8 cellular contexts compared by ENCODE assay signal in genomic region chr5:40755407-40756365, GRCh38. TPM values are rescaled to one million over a fixed set of nuclear protein-coding genes. Genes with fewer than 3 reads are reported as not detected.
DNase-seq lines count a peak whose midpoint lies in the region; ATAC-seq, FAIRE-seq and TF ChIP-seq lines count a peak whose summit lies in the region.

Gene TTC33 (minus strand): TSS chr5:40755961. CDS start chr5:40747018, 8,943 bp downstream.

- peak; percentile 72 for FAIRE-seq in keratinocyte (lab: Jason Lieb, UNC)

- peak within 1 kb of the TSS; percentile 84 for H3K27ac ChIP-seq in keratinocyte (ENCODE audit: control insufficient read depth, insufficient read depth, low read length)

- no peaks in the 10 kb centered on the region for H3K9me3 ChIP-seq in keratinocyte (ENCODE audit: control insufficient read depth, low read depth, low read length)

- peak; percentile 54 to 88 (median 74) for TF ChIP-seq CTCF in keratinocyte (optimal IDR thresholded peaks at IDR 0.05 in 1 of 3, IDR thresholded peaks at IDR 0.05 in 1 of 3, conservative IDR thresholded peaks at IDR 0.05 in 1 of 3; ENCODE audit: extremely low read depth in 1 of 3, insufficient read depth in 2 of 3, low read length in 3 of 3)

- peaks cover 22% of the 10 kb centered on the region for H3K79me2 ChIP-seq in keratinocyte (ENCODE audit: control insufficient read depth, insufficient read depth, low read length)

- H4K20me1 ChIP-seq in keratinocyte (ENCODE audit: control insufficient read depth, extremely low read depth, insufficient read depth, low read length) = no peaks in the 10 kb centered on the region

- H3K27me3 ChIP-seq in keratinocyte (ENCODE audit: control insufficient read depth, extremely low read depth, insufficient read depth, low read length) = no peaks in the 10 kb centered on the region

- H3K4me1 ChIP-seq in keratinocyte (ENCODE audit: control insufficient read depth, extremely low read depth, insufficient read depth, low read length) = peaks cover 6% of the 10 kb centered on the region

- H3K4me3 ChIP-seq in keratinocyte (ENCODE audit: control insufficient read depth in 2 of 3, extremely low read depth in 1 of 3, insufficient read depth in 2 of 3, low read depth in 1 of 3, low read length in 3 of 3) = peak within 1 kb of the TSS; percentile 73 to 95 (median 82)

- peaks cover 0 to 3% of the 10 kb centered on the region in 2 experiments for H3K36me3 ChIP-seq in keratinocyte (ENCODE audit: control insufficient read depth in 2 of 2, extremely low read depth in 1 of 2, insufficient read depth in 2 of 2, low read length in 2 of 2)

- dilution Hi-C loops in keratinocyte (cut with MboI; ENCODE audit: extremely low pct_ligation_motif_present, low sequenced_read_pairs) = no loop called here

- no peaks in the 10 kb centered on the region for H3K9me1 ChIP-seq in keratinocyte (ENCODE audit: control insufficient read depth, extremely low read depth, insufficient read depth, low read length)

- ATAC-seq in GM19035 (IDR thresholded peaks at IDR 0.05; ENCODE audit: unreplicated experiment) (peak; percentile 88), HG03354 (IDR thresholded peaks at IDR 0.05; ENCODE audit: poor library complexity, severe bottlenecking, unreplicated experiment) (peak; percentile 88)
- ATAC-seq in activated CD4-positive, CD25-positive, alpha-beta regulatory T cell treated with anti-CD3 and anti-CD28 coated beads, Interleukin-2, amount 50 U/mL, for 24 hours = peak; percentile 94 to 95

- peak within 1 kb of the TSS; percentile 92 for H2AFZ ChIP-seq in keratinocyte (ENCODE audit: control insufficient read depth, low read length)

- peak within 1 kb of the TSS; percentile 68 for H3K4me2 ChIP-seq in keratinocyte (ENCODE audit: control insufficient read depth, extremely low read depth, insufficient read depth, low read depth, low read length)

- peak within 1 kb of the TSS; percentile 88 for H3K9ac ChIP-seq in keratinocyte (ENCODE audit: control insufficient read depth, extremely low read depth, insufficient read depth, low read length)

- DNase-seq in AML-193 (lab: John Stamatoyannopoulos, UW) (peak; percentile 84 to 93), NCI-H446 (lab: John Stamatoyannopoulos, UW) (peak; percentile 94 to 99), cerebellum (ENCODE audit: low spot score) (peak; percentile 95), keratinocyte (ENCODE audit: low read depth, low spot score) (peak; percentile 58)
- peak; percentile 88 to 90 for DNase-seq in stimulated activated CD4-positive, alpha-beta T cell treated with anti-CD3 and anti-CD28 coated beads, Interleukin-15, amount 100 ng/mL, for 1 hour (ENCODE audit: low read depth in 1 of 2, low spot score in 1 of 2)

RNA-seq across cellular contexts. Expression of gene TTC33, which starts in this region (rescaled TPM):
- 24.9 TPM for total RNA-seq in cerebellum
- polyA plus RNA-seq in keratinocyte = 3.6 to 7.1 TPM (median 3.7 TPM) in 3 replicates
- 13.7 TPM for polyA plus RNA-seq in keratinocyte (2011; ENCODE audit: low read depth)
- 3.1 and 5.6 TPM in 2 replicates for polyA plus RNA-seq in keratinocyte (2011; cell fraction: cytosol; rRNA removed)
- 4.2 and 7.2 TPM in 2 replicates for polyA plus RNA-seq in keratinocyte (2011; cell fraction: nucleus; rRNA removed)
- 5.0 and 7.6 TPM in 2 replicates for polyA plus RNA-seq in keratinocyte (2012; ENCODE audit: low replicate concordance)
- polyA minus RNA-seq in keratinocyte = 3.6 to 10.5 TPM in 2 of 3 replicates, not detected in the other
- 5.9 TPM for polyA minus RNA-seq in keratinocyte (2011; cell fraction: cytosol; rRNA and poly(A)+ RNA removed)
- polyA minus RNA-seq in keratinocyte (2011; cell fraction: nucleus; rRNA and poly(A)+ RNA removed) = 3.1 and 4.8 TPM in 2 replicates

Comparison
In these comparisons a context has a peak if more than half of its experiments do, and no peak if none do; other contexts are left out.
1. Peak in every context shown above with its lines: DNase-seq, ATAC-seq, H3K4me3 ChIP-seq and H3K27ac ChIP-seq.